ENCODE assay signal across 8 cellular contexts in the genomic region with DNA sequence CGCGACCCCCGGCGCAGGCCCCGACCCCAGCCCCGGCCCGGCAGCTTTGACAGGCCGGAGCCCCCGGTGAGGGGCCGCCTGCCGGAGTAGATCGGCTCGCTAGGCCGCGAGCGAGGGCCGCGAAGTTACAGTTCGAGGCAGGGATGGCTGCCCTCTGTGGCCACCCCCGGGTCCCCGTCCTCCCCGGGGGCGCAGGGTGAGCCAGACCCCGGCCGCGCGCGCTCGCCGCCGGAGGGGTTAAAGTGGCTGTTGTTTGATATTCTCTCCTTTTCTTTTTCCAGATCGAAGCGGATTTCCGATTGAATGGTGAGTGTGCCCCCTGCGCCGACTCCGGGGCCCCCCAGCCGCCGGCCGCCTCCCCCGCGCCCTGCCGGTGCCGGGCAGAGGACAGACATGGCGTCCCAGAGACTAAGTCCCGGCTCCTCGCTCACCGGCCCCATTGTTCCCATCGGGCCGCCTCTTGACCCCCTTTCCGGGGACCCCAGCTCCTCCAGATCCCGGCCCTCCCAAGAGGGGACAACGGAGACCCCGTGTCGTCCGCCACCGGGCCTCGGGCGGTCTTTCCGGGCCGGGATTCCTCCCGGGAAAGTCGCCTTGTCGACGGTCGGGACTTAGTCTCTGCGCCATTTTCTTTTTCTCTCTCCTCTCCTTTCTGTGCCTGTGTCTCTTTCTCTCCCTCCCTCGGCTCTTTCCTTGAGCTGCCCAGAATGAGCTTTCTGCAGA. TPM values are rescaled to one million over a fixed set of nuclear protein-coding genes. Genes with fewer than 3 reads are reported as not detected.
DNase-seq lines count a peak whose midpoint lies in the region; ATAC-seq and TF ChIP-seq lines count a peak whose summit lies in the region.

No MANE protein-coding gene starts in this region.

- H3K27me3 ChIP-seq in DND-41 (ENCODE audit: insufficient read depth, low read length, poor library complexity) (no peaks in the 10 kb centered on the region), duodenal mucosa (ENCODE audit: control insufficient read depth in 1 of 2, insufficient read depth in 2 of 2, low read length in 2 of 2) (no peaks in the 10 kb centered on the region), lung (ENCODE audit: control insufficient read depth, insufficient read depth) (no peaks in the 10 kb centered on the region), thoracic aorta (replicated peaks; ENCODE audit: insufficient read depth) (no peaks in the 10 kb centered on the region)

- H3K4me3 ChIP-seq in DND-41 (ENCODE audit: low read depth in 1 of 2, low read length in 2 of 2) (peak overlapping the region; percentile 71 to 85), duodenal mucosa (ENCODE audit: low read depth in 1 of 2, low read length in 2 of 2) (peak overlapping the region; percentile 66 to 89), lung (peak overlapping the region; percentile 87), thoracic aorta (peak overlapping the region; percentile 89)

- H3K9me3 ChIP-seq in DND-41 (ENCODE audit: insufficient read depth, low read length, severe bottlenecking): no peaks in the 10 kb centered on the region
- no peaks in the 10 kb centered on the region for H3K9me3 ChIP-seq in KOPT-K1 (ENCODE audit: insufficient read depth, low read length, poor library complexity, severe bottlenecking)
- no peaks in the 10 kb centered on the region for H3K9me3 ChIP-seq in duodenal mucosa (ENCODE audit: control insufficient read depth in 1 of 2, low read length in 2 of 2)
- H3K9me3 ChIP-seq in lung (ENCODE audit: control insufficient read depth in 2 of 2, insufficient read depth in 1 of 2, low read length in 1 of 2): no peaks in the 10 kb centered on the region
- no peaks in the 10 kb centered on the region for H3K9me3 ChIP-seq in thoracic aorta

- H3K27me3 Mint-ChIP-seq in WTC11 (ENCODE audit: low read depth): peaks cover 50% of the 10 kb centered on the region

- peaks cover 55% of the 10 kb centered on the region for H3K4me1 ChIP-seq in DND-41 (ENCODE audit: insufficient read depth, low read length)
- peaks cover 41 to 44% of the 10 kb centered on the region in 2 donors for H3K4me1 ChIP-seq in duodenal mucosa (ENCODE audit: control insufficient read depth in 1 of 2, insufficient read depth in 2 of 2, low read length in 2 of 2)
- peaks cover 4 to 30% of the 10 kb centered on the region in 2 donors for H3K4me1 ChIP-seq in lung (ENCODE audit: control insufficient read depth in 2 of 2, insufficient read depth in 2 of 2, low read length in 2 of 2)
- peaks cover 42 to 45% of the 10 kb centered on the region in 2 donors for H3K4me1 ChIP-seq in thoracic aorta (ENCODE audit: control insufficient read depth in 1 of 2, low read depth in 2 of 2)

- H4K20me1 ChIP-seq in DND-41 (ENCODE audit: insufficient read depth, low read length): peaks cover 35% of the 10 kb centered on the region

- H3K36me3 Mint-ChIP-seq in WTC11: peaks cover 40% of the 10 kb centered on the region

- peak overlapping the region; percentile 79 for H3K4me2 ChIP-seq in DND-41 (ENCODE audit: insufficient read depth, low read length)

- H3K27ac ChIP-seq in DND-41 (ENCODE audit: low read length) (peak overlapping the region; percentile 94), KOPT-K1 (ENCODE audit: low read depth, low read length, poor library complexity, severe bottlenecking) (peak overlapping the region; percentile 81), duodenal mucosa (ENCODE audit: low read depth, low read length) (peak overlapping the region; percentile 95), lung (ENCODE audit: low read depth in 1 of 2, low read length in 1 of 2) (peak overlapping the region; percentile 82 to 98), thoracic aorta (peak overlapping the region; percentile 93 to 95)

- POLR2A ChIA-PET in WTC11 (lab: Charles Lee): no interaction called here

- WGBS in lung, 2 donors: 1% methylated on average over 58 to 68 of the region's 68 CpGs

- DNase-seq in DND-41 (peak; percentile 52), WTC11 (ENCODE audit: low spot score) (peak; percentile 21), lung (ENCODE audit: low spot score) (peak; percentile 38), thoracic aorta (ENCODE audit: low spot score) (no peak), cerebellar nuclear complex (lab: John Stamatoyannopoulos, UW) (no peak)

- H3K4me3 Mint-ChIP-seq in WTC11: peak overlapping the region; percentile 82

- peak overlapping the region; percentile 70 for H2AFZ ChIP-seq in DND-41 (ENCODE audit: low read depth, low read length)

- TF ChIP-seq CTCF in DND-41 (IDR thresholded peaks at IDR 0.05; ENCODE audit: borderline replicate concordance, extremely low read depth, low read length, poor library complexity, severe bottlenecking) (no peak), WTC11 (IDR thresholded peaks at IDR 0.05) (no peak), lung (IDR thresholded peaks at IDR 0.05; ENCODE audit: control extremely low read depth, extremely low read depth) (no peak), thoracic aorta (IDR thresholded peaks at IDR 0.05) (no peak)

- H3K4me1 Mint-ChIP-seq in WTC11: peaks cover 57% of the 10 kb centered on the region

- peak overlapping the region; percentile 89 for H3K27ac Mint-ChIP-seq in WTC11

- H3K9me3 Mint-ChIP-seq in WTC11: no peaks in the 10 kb centered on the region

- CTCF ChIA-PET in WTC11 (lab: Charles Lee): interaction anchor here (1.2 to 1.4 kb wide), 2 partner anchors 39 to 106 kb away, joined by 4 to 6 read pairs; no protein-coding TSS in a partner anchor

- ATAC-seq in DND-41 (ENCODE audit: insufficient read depth, low read depth) (peak; percentile 32), GM21528 (IDR thresholded peaks at IDR 0.05; ENCODE audit: low FRiP score, unreplicated experiment) (peak; percentile 38), WTC11 (no peak), lung (ENCODE audit: insufficient read depth, low FRiP score) (no peak), thoracic aorta (ENCODE audit: insufficient number of reproducible peaks, low FRiP score, low read depth) (no peak)

- H3K9ac ChIP-seq in DND-41 (ENCODE audit: low read depth, low read length): peak overlapping the region; percentile 89
- peak overlapping the region; percentile 79 to 95 for H3K9ac ChIP-seq in duodenal mucosa (ENCODE audit: low read depth in 1 of 2, low read length in 2 of 2)

- peaks cover 65% of the 10 kb centered on the region for H3K79me2 ChIP-seq in DND-41 (ENCODE audit: insufficient read depth, low read length)

- H3K36me3 ChIP-seq in DND-41 (ENCODE audit: insufficient read depth, low read length) (peaks cover 34% of the 10 kb centered on the region), KOPT-K1 (ENCODE audit: insufficient read depth, low read length) (peaks cover 39% of the 10 kb centered on the region), duodenal mucosa (ENCODE audit: control insufficient read depth in 1 of 2, insufficient read depth in 2 of 2, low read length in 2 of 2) (peaks cover 0 to 3% of the 10 kb centered on the region in 2 donors), lung (ENCODE audit: control insufficient read depth in 2 of 2, insufficient read depth in 2 of 2, low read length in 2 of 2) (no peaks in the 10 kb centered on the region), thoracic aorta (no peaks in the 10 kb centered on the region)

TF ChIP-seq in WTC11, 78 proteins besides CTCF, POLR2A, EP300 and RAD21 (continues in another document):
- TF ChIP-seq, protein P1, sequence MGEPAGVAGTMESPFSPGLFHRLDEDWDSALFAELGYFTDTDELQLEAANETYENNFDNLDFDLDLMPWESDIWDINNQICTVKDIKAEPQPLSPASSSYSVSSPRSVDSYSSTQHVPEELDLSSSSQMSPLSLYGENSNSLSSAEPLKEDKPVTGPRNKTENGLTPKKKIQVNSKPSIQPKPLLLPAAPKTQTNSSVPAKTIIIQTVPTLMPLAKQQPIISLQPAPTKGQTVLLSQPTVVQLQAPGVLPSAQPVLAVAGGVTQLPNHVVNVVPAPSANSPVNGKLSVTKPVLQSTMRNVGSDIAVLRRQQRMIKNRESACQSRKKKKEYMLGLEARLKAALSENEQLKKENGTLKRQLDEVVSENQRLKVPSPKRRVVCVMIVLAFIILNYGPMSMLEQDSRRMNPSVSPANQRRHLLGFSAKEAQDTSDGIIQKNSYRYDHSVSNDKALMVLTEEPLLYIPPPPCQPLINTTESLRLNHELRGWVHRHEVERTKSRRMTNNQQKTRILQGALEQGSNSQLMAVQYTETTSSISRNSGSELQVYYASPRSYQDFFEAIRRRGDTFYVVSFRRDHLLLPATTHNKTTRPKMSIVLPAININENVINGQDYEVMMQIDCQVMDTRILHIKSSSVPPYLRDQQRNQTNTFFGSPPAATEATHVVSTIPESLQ (CRISPR knock-in tag; IDR thresholded peaks at IDR 0.05): no peak
- no peak for TF ChIP-seq SMAD4 (CRISPR knock-in tag; IDR thresholded peaks at IDR 0.05)
- TF ChIP-seq, protein P2, sequence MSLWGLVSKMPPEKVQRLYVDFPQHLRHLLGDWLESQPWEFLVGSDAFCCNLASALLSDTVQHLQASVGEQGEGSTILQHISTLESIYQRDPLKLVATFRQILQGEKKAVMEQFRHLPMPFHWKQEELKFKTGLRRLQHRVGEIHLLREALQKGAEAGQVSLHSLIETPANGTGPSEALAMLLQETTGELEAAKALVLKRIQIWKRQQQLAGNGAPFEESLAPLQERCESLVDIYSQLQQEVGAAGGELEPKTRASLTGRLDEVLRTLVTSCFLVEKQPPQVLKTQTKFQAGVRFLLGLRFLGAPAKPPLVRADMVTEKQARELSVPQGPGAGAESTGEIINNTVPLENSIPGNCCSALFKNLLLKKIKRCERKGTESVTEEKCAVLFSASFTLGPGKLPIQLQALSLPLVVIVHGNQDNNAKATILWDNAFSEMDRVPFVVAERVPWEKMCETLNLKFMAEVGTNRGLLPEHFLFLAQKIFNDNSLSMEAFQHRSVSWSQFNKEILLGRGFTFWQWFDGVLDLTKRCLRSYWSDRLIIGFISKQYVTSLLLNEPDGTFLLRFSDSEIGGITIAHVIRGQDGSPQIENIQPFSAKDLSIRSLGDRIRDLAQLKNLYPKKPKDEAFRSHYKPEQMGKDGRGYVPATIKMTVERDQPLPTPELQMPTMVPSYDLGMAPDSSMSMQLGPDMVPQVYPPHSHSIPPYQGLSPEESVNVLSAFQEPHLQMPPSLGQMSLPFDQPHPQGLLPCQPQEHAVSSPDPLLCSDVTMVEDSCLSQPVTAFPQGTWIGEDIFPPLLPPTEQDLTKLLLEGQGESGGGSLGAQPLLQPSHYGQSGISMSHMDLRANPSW (CRISPR knock-in tag; conservative IDR thresholded peaks at IDR 0.05; ENCODE audit: low read depth): no peak

RNA-seq across cellular contexts. Expression of a gene that starts 0.7 kb away (rescaled TPM):
- 77.7 to 81.8 TPM (median 80.0 TPM) in 3 replicates for total RNA-seq in WTC11 (2021)
- total RNA-seq in lung: 10 to 100 TPM; 52.7 to 62.7 TPM
- 10 to 100 TPM; 39.7 to 50.6 TPM for polyA plus RNA-seq in lung
- total RNA-seq in thoracic aorta: 10 to 100 TPM; 17.3 to 35.4 TPM

Comparison
In these comparisons a context has a peak if more than half of its experiments do, and no peak if none do; other contexts are left out.
1. ATAC-seq: peak in DND-41 (single experiment) and GM21528 (single experiment); none in WTC11 (single experiment), lung (single experiment) and thoracic aorta (single experiment).
2. DNase-seq: peak in DND-41 (single experiment), WTC11 (single experiment) and lung (single experiment); none in thoracic aorta (single experiment) and cerebellar nuclear complex (0 of 2).
3. Peak in every context shown above with its lines, with median percentiles within 50 percentile points of each other: H3K27ac ChIP-seq and H3K4me3 ChIP-seq.